ENCODE assay signal across 8 cellular contexts in genomic region chr5:692530-693041, GRCh38. TPM values are rescaled to one million over a fixed set of nuclear protein-coding genes. Genes with fewer than 3 reads are reported as not detected.
A peak's percentile ranks its signal among the peaks of the same experiment; 100 is the strongest.
DNase-seq lines count a peak whose midpoint lies in the region; ATAC-seq, FAIRE-seq and TF ChIP-seq lines count a peak whose summit lies in the region.
"Not testable (repeated sequence)": the region's sequence is repeated elsewhere in the genome, so short reads cannot be mapped to it uniquely, and the experiment has no call there.

No MANE protein-coding gene starts in this region.

- TF ChIP-seq CTCF in GM06990 (IDR thresholded peaks at IDR 0.05; ENCODE audit: insufficient read depth, low read length, poor library complexity, severe bottlenecking); HL-60 (IDR thresholded peaks at IDR 0.05; ENCODE audit: insufficient read depth, low read length); keratinocyte (optimal IDR thresholded peaks at IDR 0.05 in 1 of 3, IDR thresholded peaks at IDR 0.05 in 1 of 3, conservative IDR thresholded peaks at IDR 0.05 in 1 of 3; ENCODE audit: extremely low read depth in 1 of 3, insufficient read depth in 2 of 3, low read length in 3 of 3); ovary (IDR thresholded peaks at IDR 0.05); upper lobe of left lung (IDR thresholded peaks at IDR 0.05): not testable (repeated sequence)

- H2AFZ ChIP-seq in keratinocyte (ENCODE audit: control insufficient read depth, low read length): not testable (repeated sequence)

- WGBS in ovary, 3 donors: 0 to 1% (median 0%) methylated on average over 33 to 40 of the region's 41 CpGs
- 0 to 1% methylated on average over 5 to 31 of the region's 41 CpGs for WGBS in upper lobe of left lung, 2 donors

- CTCF ChIA-PET in activated CD4-positive, alpha-beta memory T cell treated with anti-CD3 and anti-CD28 coated beads for 36 hours (lab: Charles Lee): not testable (repeated sequence)

- POLR2A ChIA-PET in activated CD4-positive, alpha-beta memory T cell treated with anti-CD3 and anti-CD28 coated beads for 36 hours (lab: Charles Lee): not testable (repeated sequence)

- DNase-seq in GM06990 (ENCODE audit: extremely low read depth, insufficient read length); HL-60 (ENCODE audit: low read depth in 1 of 2, low spot score in 1 of 2); keratinocyte (ENCODE audit: low read depth, low spot score); upper lobe of left lung: not testable (repeated sequence)
- peak; percentile 35 for DNase-seq in activated CD4-positive, alpha-beta memory T cell treated with anti-CD3 and anti-CD28 coated beads for 36 hours
- DNase-seq in ovary: peak in 3 of 5 donors; percentile 23 to 42 (median 28)

- not testable (repeated sequence) for H3K4me1 ChIP-seq in duodenal mucosa (ENCODE audit: control insufficient read depth in 1 of 2, insufficient read depth in 2 of 2, low read length in 2 of 2); keratinocyte (ENCODE audit: control insufficient read depth, extremely low read depth, insufficient read depth, low read length); ovary (ENCODE audit: insufficient read depth)
- peaks cover 0 to 17% (median 4%) of the 10 kb centered on the region in 4 donors for H3K4me1 ChIP-seq in upper lobe of left lung

- intact Hi-C loops in activated CD4-positive, alpha-beta memory T cell treated with anti-CD3 and anti-CD28 coated beads for 36 hours (cut with micrococcal nuclease); ovary (cut with DNase I): not testable (repeated sequence)

- H4K20me1 ChIP-seq in keratinocyte (ENCODE audit: control insufficient read depth, extremely low read depth, insufficient read depth, low read length): not testable (repeated sequence)

- H3K27me3 ChIP-seq in GM06990 (replicated peaks; ENCODE audit: control insufficient read depth, insufficient read depth, low read length); HL-60 (ENCODE audit: insufficient read depth, poor library complexity, severe bottlenecking); duodenal mucosa (ENCODE audit: control insufficient read depth in 1 of 2, insufficient read depth in 2 of 2, low read length in 2 of 2); keratinocyte (ENCODE audit: control insufficient read depth, extremely low read depth, insufficient read depth, low read length); ovary; upper lobe of left lung: not testable (repeated sequence)

- H3K9ac ChIP-seq in duodenal mucosa (ENCODE audit: low read depth in 1 of 2, low read length in 2 of 2) (peak overlapping the region in 1 of 2 donors; percentile 57), keratinocyte (ENCODE audit: control insufficient read depth, extremely low read depth, insufficient read depth, low read length) (peak overlapping the region; percentile 22)

- H3K79me2 ChIP-seq in keratinocyte (ENCODE audit: control insufficient read depth, insufficient read depth, low read length): not testable (repeated sequence)

- peak; percentile 29 for FAIRE-seq in keratinocyte (lab: Jason Lieb, UNC)

- TF ChIP-seq EP300 in ovary (IDR thresholded peaks at IDR 0.05); upper lobe of left lung (IDR thresholded peaks at IDR 0.05): not testable (repeated sequence)

- not testable (repeated sequence) for H3K9me3 Mint-ChIP-seq in activated CD4-positive, alpha-beta memory T cell treated with anti-CD3 and anti-CD28 coated beads for 36 hours

- not testable (repeated sequence) for H3K36me3 ChIP-seq in GM06990 (ENCODE audit: control insufficient read depth, insufficient read depth, low read length); duodenal mucosa (ENCODE audit: control insufficient read depth in 1 of 2, insufficient read depth in 2 of 2, low read length in 2 of 2); keratinocyte (ENCODE audit: control insufficient read depth in 2 of 2, extremely low read depth in 1 of 2, insufficient read depth in 2 of 2, low read length in 2 of 2); ovary; upper lobe of left lung

- not testable (repeated sequence) for H3K9me1 ChIP-seq in keratinocyte (ENCODE audit: control insufficient read depth, extremely low read depth, insufficient read depth, low read length)

- not testable (repeated sequence) for H3K27ac Mint-ChIP-seq in activated CD4-positive, alpha-beta memory T cell treated with anti-CD3 and anti-CD28 coated beads for 36 hours

- peak overlapping the region; percentile 64 for H3K4me2 ChIP-seq in keratinocyte (ENCODE audit: control insufficient read depth, extremely low read depth, insufficient read depth, low read depth, low read length)

- peak overlapping the region; percentile 20 for H3K4me3 Mint-ChIP-seq in activated CD4-positive, alpha-beta memory T cell treated with anti-CD3 and anti-CD28 coated beads for 36 hours

- not testable (repeated sequence) for TF ChIP-seq POLR2A in ovary (IDR thresholded peaks at IDR 0.05); upper lobe of left lung (IDR thresholded peaks at IDR 0.05)

- not testable (repeated sequence) for H3K4me1 Mint-ChIP-seq in activated CD4-positive, alpha-beta memory T cell treated with anti-CD3 and anti-CD28 coated beads for 36 hours (ENCODE audit: low read depth)

- dilution Hi-C loops in keratinocyte (cut with MboI; ENCODE audit: extremely low pct_ligation_motif_present, low sequenced_read_pairs): not testable (repeated sequence)

- not testable (repeated sequence) for H3K36me3 Mint-ChIP-seq in activated CD4-positive, alpha-beta memory T cell treated with anti-CD3 and anti-CD28 coated beads for 36 hours

- H3K27me3 Mint-ChIP-seq in activated CD4-positive, alpha-beta memory T cell treated with anti-CD3 and anti-CD28 coated beads for 36 hours: not testable (repeated sequence)

- ATAC-seq in GM21619 (IDR thresholded peaks at IDR 0.05; ENCODE audit: unreplicated experiment): peak; percentile 10
- not testable (repeated sequence) for ATAC-seq in upper lobe of left lung (ENCODE audit: low FRiP score in 2 of 2)

- H3K9me3 ChIP-seq in duodenal mucosa (ENCODE audit: control insufficient read depth in 1 of 2, low read length in 2 of 2); keratinocyte (ENCODE audit: control insufficient read depth, low read depth, low read length); ovary; upper lobe of left lung: not testable (repeated sequence)

- not testable (repeated sequence) for H3K27ac ChIP-seq in HL-60 (replicated peaks); duodenal mucosa (ENCODE audit: low read depth, low read length); keratinocyte (ENCODE audit: control insufficient read depth, insufficient read depth, low read length); ovary
- peak overlapping the region; percentile 30 to 78 (median 62) for H3K27ac ChIP-seq in upper lobe of left lung

- H3K4me3 ChIP-seq in GM06990 (replicated peaks; ENCODE audit: low read depth, low read length): peak overlapping the region; percentile 22; the same call in 1 of the 2 replicates
- H3K4me3 ChIP-seq in HL-60 (replicated peaks; ENCODE audit: insufficient read depth, low read length): peak overlapping the region; percentile 14; the same call in 1 of the 2 replicates
- peak overlapping the region; percentile 22 to 65 for H3K4me3 ChIP-seq in duodenal mucosa (ENCODE audit: low read depth in 1 of 2, low read length in 2 of 2)
- H3K4me3 ChIP-seq in keratinocyte (ENCODE audit: control insufficient read depth in 2 of 3, extremely low read depth in 1 of 3, insufficient read depth in 2 of 3, low read depth in 1 of 3, low read length in 3 of 3): peak overlapping the region in 2 of 3 experiments; percentile 32 to 50
- H3K4me3 ChIP-seq in ovary: peak overlapping the region; percentile 69
- peak overlapping the region; percentile 54 to 68 (median 55) for H3K4me3 ChIP-seq in upper lobe of left lung

RNA-seq across cellular contexts. Expression of gene TPPP, which starts 0.6 kb away (rescaled TPM):
- total RNA-seq in activated CD4-positive, alpha-beta memory T cell treated with anti-CD3 and anti-CD28 coated beads for 36 hours: under 1 TPM; 0.53 to 0.55 TPM
- 0.88 to 2.5 TPM (median 1.1 TPM) in 3 replicates for polyA plus RNA-seq in keratinocyte
- 1.4 TPM for polyA plus RNA-seq in keratinocyte (2011; ENCODE audit: low read depth)
- 1.5 and 2.7 TPM in 2 replicates for polyA plus RNA-seq in keratinocyte (2011; cell fraction: cytosol; rRNA removed)
- 3.6 and 4.5 TPM in 2 replicates for polyA plus RNA-seq in keratinocyte (2011; cell fraction: nucleus; rRNA removed)
- polyA plus RNA-seq in keratinocyte (2012; ENCODE audit: low replicate concordance): 1.6 and 2.7 TPM in 2 replicates
- polyA minus RNA-seq in keratinocyte: 1.9 to 4.3 TPM (median 2.6 TPM) in 3 replicates
- 5.9 TPM for polyA minus RNA-seq in keratinocyte (2011; cell fraction: cytosol; rRNA and poly(A)+ RNA removed)
- 4.0 and 4.1 TPM in 2 replicates for polyA minus RNA-seq in keratinocyte (2011; cell fraction: nucleus; rRNA and poly(A)+ RNA removed)
- total RNA-seq in ovary: 1 to 10 TPM; 1.1 to 8.8 (median 2.3) TPM
- 1 to 10 TPM; 2.1 to 2.5 TPM for polyA plus RNA-seq in ovary
- 10 to 100 TPM; 14.3 to 42.7 (median 19.1) TPM for total RNA-seq in upper lobe of left lung

Comparison
In these comparisons a context has a peak if more than half of its experiments do, and no peak if none do; other contexts are left out.
1. H3K4me3 ChIP-seq: peak in every context shown above with its lines; median percentile 69 in ovary; 55 in upper lobe of left lung; 44 in duodenal mucosa; 41 in keratinocyte; 22 in GM06990; 14 in HL-60.